In the genomic region with DNA sequence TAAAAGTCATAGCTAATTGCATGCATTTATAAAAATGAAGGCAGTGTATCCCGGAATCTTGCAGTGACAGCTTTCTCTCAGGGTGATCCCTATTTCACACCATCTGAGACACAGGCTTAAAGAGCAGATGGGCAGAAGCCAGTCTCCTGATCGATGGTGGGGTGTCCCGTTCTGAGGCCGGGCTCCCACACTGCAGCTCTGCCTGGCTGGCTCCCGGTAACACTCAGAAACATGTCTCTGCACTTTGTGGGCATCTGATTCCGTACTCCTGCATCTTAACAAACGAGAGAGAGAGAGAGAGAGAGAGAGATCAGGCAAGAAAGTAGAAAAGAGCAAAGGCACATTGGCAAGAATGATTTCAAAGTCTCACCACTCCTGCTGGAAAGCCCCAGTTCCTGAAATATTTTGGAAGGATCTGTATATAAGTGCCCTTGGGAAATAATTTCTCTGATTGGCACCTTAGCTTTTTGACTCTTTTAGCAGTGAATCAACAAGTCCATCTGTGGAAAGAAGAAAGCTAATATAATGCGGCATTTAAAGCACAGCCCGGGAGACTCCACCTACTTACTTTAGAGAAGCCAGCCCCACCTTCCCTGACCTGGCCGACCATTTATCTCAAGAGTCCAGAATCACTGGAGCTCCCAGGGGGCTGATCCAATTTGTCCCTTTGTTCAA, we compare ENCODE assay signal across 7 cellular contexts.
"Had no signal": no experiment of that assay in that cellular context is flagged by ENCODE, and none has a peak within 500 bp of the region (broad histone marks: within the 10 kb centered on the region; RNA-seq: fewer than 3 reads in every experiment).

No MANE protein-coding gene starts in this region.

- DNase-seq: GM23248, GOT3, H7, HFFc6, KBM-7 had no signal

- H3K36me3 ChIP-seq: HAP-1 had no signal

- H3K4me3 ChIP-seq: GM23248, HAP-1 had no signal

- H2AFZ ChIP-seq: GM23248 had no signal

- H3K4me1 ChIP-seq: HAP-1 had no signal

- H3K9me3 Mint-ChIP-seq: HFFc6 had no signal

- H3K9ac ChIP-seq: GM23248 had no signal

- H3K27ac Mint-ChIP-seq: HFFc6, IgD-negative memory B cell had no signal

- H3K4me3 Mint-ChIP-seq: HFFc6, IgD-negative memory B cell had no signal

- H3K27ac ChIP-seq: GM23248 had no signal

- H3K9me3 ChIP-seq: HAP-1 had no signal

- H3K4me1 Mint-ChIP-seq: IgD-negative memory B cell had no signal
